12 cellular contexts compared by ENCODE assay signal in the genomic region with DNA sequence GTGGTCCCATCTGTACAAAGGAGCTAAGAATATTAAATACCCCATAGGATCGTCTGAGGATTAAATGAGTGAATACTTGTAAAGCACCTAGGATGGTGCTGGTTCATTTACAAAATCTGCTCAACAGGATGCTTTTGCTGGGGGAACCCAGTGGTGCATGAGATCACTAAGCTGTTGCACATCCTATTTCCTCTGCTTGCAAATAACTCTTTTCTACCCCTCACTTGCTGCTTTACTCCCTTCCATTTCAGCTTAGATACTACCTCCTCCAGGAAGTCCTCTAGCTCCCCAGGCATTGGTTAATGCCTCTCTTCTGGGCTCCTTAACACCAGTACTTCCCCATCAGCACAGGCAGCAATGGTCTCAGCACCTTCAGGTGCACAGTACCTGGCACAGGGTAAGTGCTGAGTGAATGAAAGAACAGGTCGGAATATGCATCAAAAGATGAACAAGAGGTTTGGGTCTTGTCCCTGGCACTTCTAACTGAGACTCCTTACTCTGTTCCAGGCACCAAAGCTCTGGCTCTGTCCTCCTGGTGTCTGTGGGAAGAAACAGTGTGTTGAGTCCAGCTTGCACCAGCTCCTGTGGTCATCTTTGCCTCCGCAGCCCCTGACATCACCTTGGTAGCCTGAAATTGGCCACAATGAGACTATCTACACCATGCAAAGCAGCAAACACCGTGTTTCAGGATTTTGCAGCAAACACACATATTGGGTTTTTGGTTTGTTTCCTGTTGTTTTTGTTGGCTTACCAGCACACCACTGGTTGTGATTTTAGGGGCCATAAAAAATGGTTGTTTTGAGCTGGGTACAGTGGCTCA. TPM values are rescaled to one million over a fixed set of nuclear protein-coding genes. Genes with fewer than 3 reads are reported as not detected.
DNase-seq lines count a peak whose midpoint lies in the region; ATAC-seq, FAIRE-seq and TF ChIP-seq lines count a peak whose summit lies in the region.
"Had no signal": no experiment of that assay in that cellular context is flagged by ENCODE, and none has a peak within 500 bp of the region (broad histone marks: within the 10 kb centered on the region; RNA-seq: fewer than 3 reads in every experiment).

No MANE protein-coding gene starts in this region.

- H3K36me3 ChIP-seq in transverse colon = no peaks in the 10 kb centered on the region

- H3K4me1 ChIP-seq in transverse colon = peaks cover 0 to 8% (median 0%) of the 10 kb centered on the region in 4 donors
- H3K4me1 ChIP-seq: psoas muscle had no signal

- no peak for TF ChIP-seq POLR2A in transverse colon (IDR thresholded peaks at IDR 0.05)

- no peak overlapping the region for H3K27ac ChIP-seq in transverse colon
- H3K27ac ChIP-seq: psoas muscle had no signal

- TF ChIP-seq EP300 in transverse colon (IDR thresholded peaks at IDR 0.05; ENCODE audit: low read depth) = no peak

- no peak for FAIRE-seq in D721Med (lab: Jason Lieb, UNC)

- H3K27me3 Mint-ChIP-seq in activated CD4-positive, alpha-beta memory T cell treated with anti-CD3 and anti-CD28 coated beads, Interleukin-2, amount 10 ng/mL, durations not matched to agents 7 days and 5 days = no peaks in the 10 kb centered on the region

- peak overlapping the region; percentile 37 for H3K4me3 Mint-ChIP-seq in activated CD4-positive, alpha-beta memory T cell treated with anti-CD3 and anti-CD28 coated beads, Interleukin-2, amount 10 ng/mL, durations not matched to agents 7 days and 5 days

- H3K36me3 Mint-ChIP-seq in activated CD4-positive, alpha-beta memory T cell treated with anti-CD3 and anti-CD28 coated beads, Interleukin-2, amount 10 ng/mL, durations not matched to agents 7 days and 5 days (ENCODE audit: low read depth) = no peaks in the 10 kb centered on the region

- WGBS in transverse colon (ENCODE audit: low coverage in 1 of 2), 2 donors = 29 to 72% methylated on average over 1 to 4 of the region's 4 CpGs

- peak; percentile 45 for ATAC-seq in GM19397 (IDR thresholded peaks at IDR 0.05; ENCODE audit: unreplicated experiment)
- ATAC-seq: psoas muscle had no signal

- no peaks in the 10 kb centered on the region for H3K27me3 ChIP-seq in transverse colon

- peaks cover 31% of the 10 kb centered on the region for H3K4me1 Mint-ChIP-seq in activated CD4-positive, alpha-beta memory T cell treated with anti-CD3 and anti-CD28 coated beads, Interleukin-2, amount 10 ng/mL, durations not matched to agents 7 days and 5 days

- no peak overlapping the region for H3K4me3 ChIP-seq in transverse colon
- H3K4me3 ChIP-seq: psoas muscle had no signal

- H3K9me3 Mint-ChIP-seq in activated CD4-positive, alpha-beta memory T cell treated with anti-CD3 and anti-CD28 coated beads, Interleukin-2, amount 10 ng/mL, durations not matched to agents 7 days and 5 days = no peaks in the 10 kb centered on the region

- peak overlapping the region; percentile 88 for H3K27ac Mint-ChIP-seq in activated CD4-positive, alpha-beta memory T cell treated with anti-CD3 and anti-CD28 coated beads, Interleukin-2, amount 10 ng/mL, durations not matched to agents 7 days and 5 days

- TF ChIP-seq CTCF in D721Med (IDR thresholded peaks at IDR 0.05; ENCODE audit: insufficient read depth, missing control alignments) = no peak
- TF ChIP-seq CTCF in transverse colon (IDR thresholded peaks at IDR 0.05) = no peak

- DNase-seq in D721Med (ENCODE audit: insufficient read length, low spot score) (peak; percentile 47), mesenteric fat pad (ENCODE audit: low spot score) (peak; percentile 28), SHP77 (lab: John Stamatoyannopoulos, UW) (no peak), COLO829 (ENCODE audit: low spot score) (no peak), NCI-H146 treated with DMSO at 0.1 percent for 48 hours (lab: John Stamatoyannopoulos, UW; ENCODE audit: unreplicated experiment) (no peak), transverse colon (no peak)
- peak; percentile 31 for DNase-seq in activated CD4-positive, alpha-beta memory T cell treated with anti-CD3 and anti-CD28 coated beads, Interleukin-2, amount 10 ng/mL, durations not matched to agents 7 days and 5 days
- DNase-seq: central memory CD4-positive, alpha-beta T cell; mesenchymal stem cell; psoas muscle; stimulated activated CD4-positive, alpha-beta T cell treated with anti-CD3 and anti-CD28 coated beads, Interleukin-4, amount 100 ng/mL, for 4 hours had no signal

- intact Hi-C loops in transverse colon (cut with DNase I; ENCODE audit: low total_unique reads) = no loop called here

- no peaks in the 10 kb centered on the region for H3K9me3 ChIP-seq in transverse colon
- H3K9me3 ChIP-seq: psoas muscle had no signal

- POLR2A ChIA-PET in activated CD4-positive, alpha-beta memory T cell treated with anti-CD3 and anti-CD28 coated beads, Interleukin-2, amount 10 ng/mL, durations not matched to agents 7 days and 5 days (lab: Charles Lee) = interaction anchor here (0.5 to 2.3 kb wide), 12 partner anchors 10 to 220 kb away, joined by 3 to 8 read pairs (median 5); a partner anchor contains a TSS

- CTCF ChIA-PET in activated CD4-positive, alpha-beta memory T cell treated with anti-CD3 and anti-CD28 coated beads, Interleukin-2, amount 10 ng/mL, durations not matched to agents 7 days and 5 days (lab: Charles Lee) = interaction anchor here (1.0 to 2.0 kb wide), 8 partner anchors 10 to 208 kb away, joined by 3 to 13 read pairs (median 6); a partner anchor contains a TSS

- in situ Hi-C loops in transverse colon (cut with MboI; ENCODE audit: low pct_ligation_motif_present in 1 of 4, low pct_unique_long_range_greater_than_20kb in 1 of 4, low sequenced_read_pairs in 3 of 4) = loop anchor here in 2 of 4 donors (10.0 kb wide), 1 partner anchor 203 kb away; no protein-coding TSS in a partner anchor

RNA-seq across cellular contexts. Expression of a gene that starts 24.1 kb away (rescaled TPM):
- total RNA-seq in activated CD4-positive, alpha-beta memory T cell treated with anti-CD3 and anti-CD28 coated beads, Interleukin-2, amount 10 ng/mL, durations not matched to agents 7 days and 5 days = 10 to 100 TPM; 29.2 to 29.5 TPM
- total RNA-seq in mesenteric fat pad = 0.22 TPM
- total RNA-seq in transverse colon = 1 to 10 TPM in 1 of 4 donors, under 1 TPM in 2, not detected in 1; 0.20 to 1.1 (median 0.27) TPM

Comparison
In these comparisons a context has a peak if more than half of its experiments do, and no peak if none do; other contexts are left out.
1. DNase-seq: peak in D721Med (single experiment), activated CD4-positive, alpha-beta memory T cell treated with anti-CD3 and anti-CD28 coated beads, Interleukin-2, amount 10 ng/mL, durations not matched to agents 7 days and 5 days (single experiment) and mesenteric fat pad (single experiment); none in SHP77 (0 of 2), COLO829 (single experiment), NCI-H146 treated with DMSO at 0.1 percent for 48 hours (single experiment) and transverse colon (single experiment).
2. RNA of a gene that starts 24.1 kb away (total RNA-seq): 29.2 to 29.5 TPM in activated CD4-positive, alpha-beta memory T cell treated with anti-CD3 and anti-CD28 coated beads, Interleukin-2, amount 10 ng/mL, durations not matched to agents 7 days and 5 days; 0.20 to 1.1 TPM in transverse colon and 0.22 TPM in mesenteric fat pad (single experiment); every median in the first group is over 10 times any median in the second.